Comparison of ENCODE assay signal across 13 cellular contexts in the genomic region with DNA sequence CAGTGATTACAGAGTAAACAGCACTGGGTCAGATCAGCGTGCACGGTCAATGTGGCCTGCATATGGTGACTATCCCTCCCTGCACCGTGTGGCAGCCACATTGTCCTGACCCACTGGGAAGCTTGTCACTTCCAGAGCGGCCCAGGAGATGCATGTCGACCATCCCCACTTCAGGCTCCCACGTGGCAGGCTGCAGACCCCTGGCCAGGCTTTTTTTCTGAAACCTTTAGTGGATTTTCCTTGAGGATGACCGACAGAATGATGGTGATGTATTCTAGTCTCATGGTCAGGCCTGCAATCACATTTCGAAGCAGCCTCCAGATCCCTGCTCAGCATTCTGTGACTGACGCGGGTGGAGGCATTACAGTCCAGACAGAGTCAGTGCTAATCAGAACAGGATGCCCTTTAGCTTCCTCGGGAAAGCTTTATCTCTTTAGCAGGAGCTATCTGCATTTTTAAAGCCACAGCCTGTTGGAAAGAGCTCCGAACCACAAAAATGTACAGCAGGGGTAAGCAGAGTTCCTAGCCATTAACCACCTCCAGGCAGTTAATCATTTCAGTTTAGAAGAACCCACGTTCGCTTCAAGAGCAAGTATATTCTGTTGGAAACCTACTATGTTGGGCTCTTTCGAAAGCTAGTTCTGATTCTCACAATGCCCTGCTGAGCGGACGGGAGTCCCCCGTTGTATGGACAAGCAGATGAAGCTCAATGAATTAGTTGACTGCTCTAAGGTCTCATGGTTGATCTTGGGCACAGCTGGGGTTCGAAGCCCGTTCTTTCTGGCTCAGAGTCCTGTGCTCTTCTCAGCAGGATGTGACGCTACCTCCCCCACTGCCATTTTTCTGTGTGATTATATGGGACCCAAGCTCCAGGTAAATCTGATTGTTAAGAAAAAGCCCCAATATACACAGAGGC. TPM values are rescaled to one million over a fixed set of nuclear protein-coding genes. Genes with fewer than 3 reads are reported as not detected.
DNase-seq lines count a peak whose midpoint lies in the region; ATAC-seq, FAIRE-seq and TF ChIP-seq lines count a peak whose summit lies in the region.
"Had no signal": no experiment of that assay in that cellular context is flagged by ENCODE, and none has a peak within 500 bp of the region (broad histone marks: within the 10 kb centered on the region; RNA-seq: fewer than 3 reads in every experiment).

No MANE protein-coding gene starts in this region.

- H3K4me3 ChIP-seq in H1 (ENCODE audit: extremely low read depth in 1 of 4, insufficient read depth in 2 of 4, low read depth in 3 of 4, low read length in 4 of 4) = no peak overlapping the region
- H3K4me3 ChIP-seq in HepG2 (replicated peaks in 1 of 3; ENCODE audit: insufficient read depth in 1 of 3, low read depth in 2 of 3, low read length in 3 of 3) = no peak overlapping the region
- H3K4me3 ChIP-seq in vagina = no peak overlapping the region
- H3K4me3 ChIP-seq: HAP-1, lower lobe of right lung had no signal

- TF ChIP-seq CTCF in H1 (IDR thresholded peaks at IDR 0.05; ENCODE audit: control extremely low read depth in 1 of 3, insufficient read depth in 1 of 3, low read depth in 1 of 3, low read length in 3 of 3) = no peak
- TF ChIP-seq CTCF in HepG2 (CRISPR knock-in tag; IDR thresholded peaks at IDR 0.05) = no peak
- TF ChIP-seq CTCF in vagina (IDR thresholded peaks at IDR 0.05) = no peak
- no peak for TF ChIP-seq CTCF in GM13976 (IDR thresholded peaks at IDR 0.05; ENCODE audit: borderline replicate concordance, control extremely low read depth, extremely low read depth, insufficient read depth, missing control alignments)

- H4K5ac ChIP-seq in H1 (ENCODE audit: insufficient read length, low read depth, low read length) = no peak overlapping the region

- H3K18ac ChIP-seq in H1 (ENCODE audit: extremely low read depth, low read length) = no peak overlapping the region

- H3K4ac ChIP-seq in H1 (replicated peaks; ENCODE audit: insufficient read length, low read depth, low read length) = no peak overlapping the region

- H3K36me3 ChIP-seq in H1 (ENCODE audit: control insufficient read depth in 2 of 4, insufficient read depth in 4 of 4, low read length in 3 of 4) (no peaks in the 10 kb centered on the region), HepG2 (replicated peaks in 1 of 2; ENCODE audit: control insufficient read depth in 1 of 2, insufficient read depth in 2 of 2, low read length in 2 of 2) (no peaks in the 10 kb centered on the region), vagina (no peaks in the 10 kb centered on the region)
- H3K36me3 ChIP-seq: HAP-1, lower lobe of right lung had no signal

- no peaks in the 10 kb centered on the region for H3K27me3 ChIP-seq in H1 (replicated peaks in 1 of 4; ENCODE audit: control insufficient read depth in 3 of 4, extremely low read depth in 1 of 4, insufficient read depth in 3 of 4, low read length in 3 of 4)
- H3K27me3 ChIP-seq in HepG2 (ENCODE audit: control insufficient read depth in 1 of 2, insufficient read depth in 2 of 2, low read length in 2 of 2) = peaks cover 0 to 2% of the 10 kb centered on the region in 2 experiments; a peak in 1 of 5 replicates
- H3K27me3 ChIP-seq in vagina = no peaks in the 10 kb centered on the region

- H2AFZ ChIP-seq in H1 (ENCODE audit: low read length) = peak overlapping the region; percentile 34
- H2AFZ ChIP-seq in HepG2 (ENCODE audit: low read length) = peak overlapping the region; percentile 32

- intact Hi-C loops in HepG2 (cut with micrococcal nuclease; ENCODE audit: unreplicated experiment) = no loop called here
- intact Hi-C loops in vagina (cut with DNase I) = no loop called here

- H3K14ac ChIP-seq in H1 (ENCODE audit: insufficient read length) = no peak overlapping the region

- H2BK120ac ChIP-seq in H1 (replicated peaks; ENCODE audit: low read depth, low read length) = no peak overlapping the region

- H3K4me2 ChIP-seq in H1 (ENCODE audit: insufficient read depth in 1 of 2, low read depth in 2 of 2, low read length in 2 of 2) (no peak overlapping the region), HepG2 (ENCODE audit: low read depth, low read length) (0 out of 2 replicates have a peak overlapping the region, but pooled peaks have one; percentile 6)

- H3K27ac ChIP-seq in H1 (ENCODE audit: low read depth, low read length) = no peak overlapping the region
- no peak overlapping the region for H3K27ac ChIP-seq in HepG2 (ENCODE audit: extremely low read length, insufficient read depth, low read length)
- H3K27ac ChIP-seq in vagina = peak overlapping the region; percentile 66
- H3K27ac ChIP-seq: 22Rv1, lower lobe of right lung had no signal

- H2BK20ac ChIP-seq in H1 (ENCODE audit: low read length) = no peak overlapping the region

- ATAC-seq in HepG2 (peak; percentile 45), HG03159 (IDR thresholded peaks at IDR 0.05; ENCODE audit: unreplicated experiment) (no peak)

- H3K9ac ChIP-seq in H1 (replicated peaks in 1 of 4; ENCODE audit: extremely low read depth in 1 of 4, low read depth in 3 of 4, low read length in 3 of 4) = no peak overlapping the region; a peak in 1 of 7 replicates
- H3K9ac ChIP-seq in HepG2 (ENCODE audit: insufficient read depth, low read depth, low read length) = no peak overlapping the region

- peak overlapping the region; percentile 69 for H4K8ac ChIP-seq in H1 (ENCODE audit: extremely low read depth, insufficient read depth, low read length)

- H3K4me1 ChIP-seq in H1 (replicated peaks in 1 of 4; ENCODE audit: control insufficient read depth in 3 of 4, insufficient read depth in 4 of 4, low read length in 3 of 4) (peaks cover 0 to 6% (median 0%) of the 10 kb centered on the region in 4 experiments; a peak in 2 of 7 replicates), HepG2 (ENCODE audit: insufficient read depth, low read length) (peaks cover 49% of the 10 kb centered on the region), vagina (peaks cover 23% of the 10 kb centered on the region)
- H3K4me1 ChIP-seq: HAP-1, lower lobe of right lung had no signal

- no peaks in the 10 kb centered on the region for H3K79me2 ChIP-seq in H1 (ENCODE audit: control insufficient read depth in 1 of 2, insufficient read depth in 2 of 2, low read length in 2 of 2)
- H3K79me2 ChIP-seq in HepG2 (ENCODE audit: insufficient read depth, low read length) = no peaks in the 10 kb centered on the region

- CTCF ChIA-PET in H1 (lab: Charles Lee; ENCODE audit: partially characterized antibody) = interaction anchor here (0.6 to 2.4 kb wide), 7 partner anchors 10 to 315 kb away, joined by 3 to 9 read pairs (median 5); no protein-coding TSS in a partner anchor
- CTCF ChIA-PET in HepG2 (lab: Yijun Ruan, JAX; ENCODE audit: low intra/inter-chr PET ratio, low total read pairs) = no interaction called here

- TF ChIP-seq RAD21 in H1 (IDR thresholded peaks at IDR 0.05 in 1 of 2, conservative IDR thresholded peaks at IDR 0.05 in 1 of 2; ENCODE audit: low read depth in 2 of 2, low read length in 2 of 2) (no peak), HepG2 (CRISPR knock-in tag; IDR thresholded peaks at IDR 0.05) (no peak)

- no peak overlapping the region for H2AK5ac ChIP-seq in H1 (ENCODE audit: low read depth, low read length)

- H3K9me3 ChIP-seq in H1 (ENCODE audit: insufficient read depth in 2 of 2, low read depth in 1 of 2, low read length in 1 of 2) (no peaks in the 10 kb centered on the region), HepG2 (ENCODE audit: low read length) (no peaks in the 10 kb centered on the region), vagina (no peaks in the 10 kb centered on the region)
- H3K9me3 ChIP-seq: HAP-1, lower lobe of right lung had no signal

- H2BK5ac ChIP-seq in H1 (ENCODE audit: low read depth, low read length) = no peak overlapping the region

- no peak overlapping the region for H2BK12ac ChIP-seq in H1 (ENCODE audit: low read depth, low read length)

- H3K23ac ChIP-seq in H1 (ENCODE audit: insufficient read length) = no peak overlapping the region

- BruUV-seq in HepG2 (replicated peaks; lab: Mats Ljungman, UMichigan) = no TSS peak

- in situ Hi-C loops in HepG2 (cut with HindIII; ENCODE audit: extremely low pct_ligation_motif_present, low pct_unique_long_range_greater_than_20kb) (no loop called here), GM13976 (cut with MboI; ENCODE audit: low sequenced_read_pairs, unreplicated experiment) (no loop called here)

- H3K23me2 ChIP-seq in H1 (ENCODE audit: low read depth, low read length) = no peaks in the 10 kb centered on the region

- H3K56ac ChIP-seq in H1 (replicated peaks; ENCODE audit: insufficient read length, low read depth, low read length) = no peak overlapping the region

- WGBS in H1 (ENCODE audit: extremely low coverage in 1 of 2, insufficient coverage in 1 of 2, insufficient read length in 1 of 2, insufficient replicate concordance in 2 of 2, low coverage in 1 of 2, low lambda C conversion rate in 2 of 2, missing lambda C conversion rate in 1 of 2), 2 experiments = 91% methylated on average over 21 of the region's 21 CpGs; no CpG with 5 or more reads in 1 of the 2 experiments
- 49% methylated on average over 20 of the region's 21 CpGs for WGBS in HepG2 (ENCODE audit: low lambda C conversion rate)

- TF ChIP-seq EP300 in H1 (IDR thresholded peaks at IDR 0.05; ENCODE audit: borderline replicate concordance in 1 of 2, low read depth in 2 of 2, low read length in 2 of 2) (no peak), HepG2 (IDR thresholded peaks at IDR 0.05; ENCODE audit: low read depth in 2 of 2, low read length in 2 of 2) (no peak), HepG2 (CRISPR knock-in tag; IDR thresholded peaks at IDR 0.05; ENCODE audit: borderline replicate concordance) (no peak)

- POLR2A ChIA-PET in H1 (lab: Charles Lee; ENCODE audit: partially characterized antibody) = interaction anchor here (1.4 kb wide), 1 partner anchor 10 kb away, joined by 4 read pairs; no protein-coding TSS in a partner anchor
- POLR2A ChIA-PET in HepG2 (lab: Yijun Ruan, JAX) = interaction anchor here (1.4 to 1.5 kb wide), 2 partner anchors 9 to 163 kb away, joined by 3 read pairs; no protein-coding TSS in a partner anchor

- FAIRE-seq in H1 (lab: Jason Lieb, UNC) (no peak), HepG2 (lab: Jason Lieb, UNC) (no peak)

- H4K91ac ChIP-seq in H1 (replicated peaks; ENCODE audit: insufficient read length, low read length) = no peak overlapping the region

- H4K20me1 ChIP-seq in H1 (replicated peaks in 1 of 2; ENCODE audit: control insufficient read depth in 1 of 2, insufficient read depth in 2 of 2, low read length in 2 of 2) (no peaks in the 10 kb centered on the region), HepG2 (ENCODE audit: insufficient read depth, low read length) (no peaks in the 10 kb centered on the region)

- DNase-seq in NCI-H82 (lab: John Stamatoyannopoulos, UW) (peak; percentile 33), NCI-H82 treated with DMSO at 0.1 percent for 48 hours (lab: John Stamatoyannopoulos, UW; ENCODE audit: unreplicated experiment) (no peak), H1 (ENCODE audit: low read depth in 1 of 2, low spot score in 2 of 2) (no peak), HepG2 (ENCODE audit: low spot score) (no peak), vagina (ENCODE audit: extremely low spot score in 2 of 2) (peak; percentile 40 to 83), GM13976 (ENCODE audit: low spot score) (no peak), activated gamma-delta T cell treated with Interleukin-2 at 50 U/mL for 16 hours (no peak)
- DNase-seq: activated CD4-positive, alpha-beta T cell treated with anti-CD3 and anti-CD28 coated beads, Interleukin-2, amount 10 ng/mL, durations not matched to agents 24 days and 14 days; lower lobe of right lung; NK-92 treated with Interleukin-12 subunit alpha and Interleukin-12 subunit beta, amount 100 ng/mL, for 24 hours had no signal

- no peak overlapping the region for H2BK15ac ChIP-seq in H1 (ENCODE audit: low read length)

- no peaks in the 10 kb centered on the region for H3K79me1 ChIP-seq in H1 (ENCODE audit: low read depth, low read length)

- no peak for TF ChIP-seq POLR2A in H1 (IDR thresholded peaks at IDR 0.05; ENCODE audit: control extremely low read depth in 1 of 2, low read depth in 2 of 2, low read length in 2 of 2)
- TF ChIP-seq POLR2A in HepG2 (IDR thresholded peaks at IDR 0.05; ENCODE audit: insufficient read depth in 1 of 2, low read depth in 2 of 2, low read length in 2 of 2) = no peak
- TF ChIP-seq POLR2A in vagina (IDR thresholded peaks at IDR 0.05) = no peak

RNA-seq across cellular contexts. Expression of a gene that starts 56.5 kb away (rescaled TPM):
- 67.5 and 68.9 TPM in 2 replicates for total RNA-seq in H1 (2021; fragmentation: NEBNext Ultra II Directional; extraction: Animal tissue kit (Norgen Biotek cat#: 25700))
- 24.9 and 36.0 TPM in 2 replicates for polyA plus RNA-seq in H1 (2011; rRNA removed)
- polyA plus RNA-seq in H1 (2011; cell fraction: cytosol; rRNA removed) = 14.9 TPM
- 108 TPM for polyA plus RNA-seq in H1 (2011; cell fraction: nucleus; rRNA removed)
- 22.9 to 44.8 TPM (median 38.6 TPM) in 4 replicates for polyA plus RNA-seq in H1 (2012, experiment 1 of 2)
- polyA plus RNA-seq in H1 (2012, experiment 2 of 2) = 26.3 TPM
- 31.8 TPM for polyA plus RNA-seq in H1 (2013, experiment 1 of 2)
- polyA plus RNA-seq in H1 (2013, experiment 2 of 2) = 31.3 TPM
- 22.1 and 38.7 TPM in 2 replicates for polyA minus RNA-seq in H1 (2011; rRNA and poly(A)+ RNA removed)
- polyA minus RNA-seq in H1 (2011; cell fraction: cytosol; rRNA and poly(A)+ RNA removed) = 41.8 TPM
- polyA minus RNA-seq in H1 (2011; cell fraction: nucleus; rRNA and poly(A)+ RNA removed) = 37.3 TPM
- total RNA-seq in HepG2 (2016; rRNA removed; fragmentation: Illumina TruSeq; extraction: Trizol) = 127 and 147 TPM in 2 replicates
- 25.1 and 26.8 TPM in 2 replicates for total RNA-seq in HepG2 (2016; cell fraction: cytosol; rRNA removed; fragmentation: Illumina TruSeq; extraction: Trizol; ENCODE audit: low read depth)
- total RNA-seq in HepG2 (2016; cell fraction: insoluble cytoplasmic fraction; rRNA removed; fragmentation: Illumina TruSeq; extraction: Trizol) = 104 and 154 TPM in 2 replicates
- 85.2 and 85.5 TPM in 2 replicates for total RNA-seq in HepG2 (2016; cell fraction: membrane; rRNA removed; fragmentation: Illumina TruSeq; extraction: Trizol)
- 132 and 141 TPM in 2 replicates for total RNA-seq in HepG2 (2016; cell fraction: nucleus; rRNA removed; fragmentation: Illumina TruSeq; extraction: Trizol)
- polyA plus RNA-seq in HepG2 (2011; rRNA removed) = 140 and 180 TPM in 2 replicates
- 82.1 and 111 TPM in 2 replicates for polyA plus RNA-seq in HepG2 (2011; cell fraction: cytosol; rRNA removed)
- 491 and 557 TPM in 2 replicates for polyA plus RNA-seq in HepG2 (2011; cell fraction: nucleus; rRNA removed)
- 136 and 153 TPM in 2 replicates for polyA plus RNA-seq in HepG2 (2012)
- polyA plus RNA-seq in HepG2 (2016; cell fraction: cytosol; fragmentation: Illumina TruSeq; extraction: Trizol; ENCODE audit: low read depth) = 22.4 and 23.1 TPM in 2 replicates
- polyA plus RNA-seq in HepG2 (2016; cell fraction: insoluble cytoplasmic fraction; fragmentation: Illumina TruSeq; extraction: Trizol; ENCODE audit: low read depth) = 127 and 168 TPM in 2 replicates
- 58.5 and 65.6 TPM in 2 replicates for polyA plus RNA-seq in HepG2 (2016; cell fraction: membrane; fragmentation: Illumina TruSeq; extraction: Trizol; ENCODE audit: low read depth)
- 293 and 322 TPM in 2 replicates for polyA plus RNA-seq in HepG2 (2016; cell fraction: nucleus; fragmentation: Illumina TruSeq; extraction: Trizol; ENCODE audit: insufficient read depth, low read depth)
- polyA minus RNA-seq in HepG2 (2011; rRNA and poly(A)+ RNA removed; ENCODE audit: low replicate concordance) = 43.4 and 196 TPM in 2 replicates
- 155 and 170 TPM in 2 replicates for polyA minus RNA-seq in HepG2 (2011; cell fraction: cytosol; rRNA and poly(A)+ RNA removed)
- polyA minus RNA-seq in HepG2 (2011; cell fraction: nucleus; rRNA and poly(A)+ RNA removed) = 115 and 118 TPM in 2 replicates
- 72.9 TPM for total RNA-seq in vagina

Comparison
In these comparisons a context has a peak if more than half of its experiments do, and no peak if none do; other contexts are left out.
1. DNase-seq: peak in NCI-H82 (single experiment) and vagina (2 of 2); none in NCI-H82 treated with DMSO at 0.1 percent for 48 hours (single experiment), H1 (0 of 2), HepG2 (single experiment), GM13976 (single experiment) and activated gamma-delta T cell treated with Interleukin-2 at 50 U/mL for 16 hours (single experiment).